In genomic region chr4:39452153-39452859, GRCh38 we compare ENCODE assay signal across 20 cellular contexts. TPM values are rescaled to one million over a fixed set of nuclear protein-coding genes. Genes with fewer than 3 reads are reported as not detected.
DNase-seq lines count a peak whose midpoint lies in the region; ATAC-seq and TF ChIP-seq lines count a peak whose summit lies in the region.
"Had no signal": no experiment of that assay in that cellular context is flagged by ENCODE, and none has a peak within 500 bp of the region (broad histone marks: within the 10 kb centered on the region; RNA-seq: fewer than 3 reads in every experiment).

No MANE protein-coding gene starts in this region.

- H3K36me3 ChIP-seq in CD4-positive, CD25-positive, alpha-beta regulatory T cell (ENCODE audit: control insufficient read depth, insufficient read depth, low read length) = peaks cover 61% of the 10 kb centered on the region
- H3K36me3 ChIP-seq in DND-41 (ENCODE audit: insufficient read depth, low read length) (peaks cover 61% of the 10 kb centered on the region), SK-N-MC (ENCODE audit: insufficient read depth, low read length) (peaks cover 74% of the 10 kb centered on the region)

- H3K4me2 ChIP-seq in DND-41 (ENCODE audit: insufficient read depth, low read length) = no peak overlapping the region

- H4K20me1 ChIP-seq in DND-41 (ENCODE audit: insufficient read depth, low read length) = peaks cover 49% of the 10 kb centered on the region

- H3K27me3 Mint-ChIP-seq in CD4-positive, CD25-positive, alpha-beta regulatory T cell = no peaks in the 10 kb centered on the region
- peaks cover 0 to 6% (median 1%) of the 10 kb centered on the region in 3 donors for H3K27me3 Mint-ChIP-seq in immature natural killer cell (ENCODE audit: low read depth in 3 of 3)

- ATAC-seq in CD4-positive, CD25-positive, alpha-beta regulatory T cell (ENCODE audit: low read depth in 2 of 2) = no peak
- 0 out of 3 replicates have a peak, but pooled peaks have one; percentile 25 for ATAC-seq in DND-41 (ENCODE audit: insufficient read depth, low read depth)
- ATAC-seq: lower lobe of right lung had no signal

- DNase-seq in CD4-positive, CD25-positive, alpha-beta regulatory T cell = no peak
- no peak for DNase-seq in DND-41
- no peak for DNase-seq in SK-N-MC (ENCODE audit: low read depth, low spot score)
- DNase-seq in immature natural killer cell = no peak
- DNase-seq in DMS79 (lab: John Stamatoyannopoulos, UW) = no peak
- no peak for DNase-seq in dorsolateral prefrontal cortex
- DNase-seq in NCI-H748 treated with DMSO at 0.1 percent for 48 hours (lab: John Stamatoyannopoulos, UW) = no peak
- DNase-seq: activated CD4-positive, CD25-positive, alpha-beta regulatory T cell treated with anti-CD3 and anti-CD28 coated beads, Interleukin-2, amount 50 U/mL, for 72 hours; DMS79 treated with DMSO at 0.1 percent for 48 hours; esophagus squamous epithelium; lower lobe of right lung; MG63; NCI-H1694; NCI-H446 treated with DMSO at 0.1 percent for 48 hours; SHP77 had no signal

- H3K36me3 Mint-ChIP-seq in CD4-positive, CD25-positive, alpha-beta regulatory T cell = peaks cover 45% of the 10 kb centered on the region
- H3K36me3 Mint-ChIP-seq in immature natural killer cell = peaks cover 4 to 49% (median 29%) of the 10 kb centered on the region in 3 donors

- H2AFZ ChIP-seq in DND-41 (ENCODE audit: low read depth, low read length) = no peak overlapping the region

- no peaks in the 10 kb centered on the region for H3K9me3 ChIP-seq in CD4-positive, CD25-positive, alpha-beta regulatory T cell (ENCODE audit: control insufficient read depth in 2 of 2, low read length in 2 of 2)
- no peaks in the 10 kb centered on the region for H3K9me3 ChIP-seq in DND-41 (ENCODE audit: insufficient read depth, low read length, severe bottlenecking)
- H3K9me3 ChIP-seq in SK-N-MC (ENCODE audit: low read depth, low read length) = no peaks in the 10 kb centered on the region
- H3K9me3 ChIP-seq: esophagus squamous epithelium, lower lobe of right lung, MG63, prostate gland, tibial nerve had no signal

- H3K27ac Mint-ChIP-seq in CD4-positive, CD25-positive, alpha-beta regulatory T cell = peak overlapping the region in 2 of 3 donors; percentile 3 to 47
- H3K27ac Mint-ChIP-seq in immature natural killer cell = peak overlapping the region in 5 of 6 donors; percentile 45 to 55 (median 51)

- no peaks in the 10 kb centered on the region for H3K9me3 Mint-ChIP-seq in CD4-positive, CD25-positive, alpha-beta regulatory T cell
- no peaks in the 10 kb centered on the region for H3K9me3 Mint-ChIP-seq in immature natural killer cell

- H3K79me2 ChIP-seq in DND-41 (ENCODE audit: insufficient read depth, low read length) = peaks cover 22% of the 10 kb centered on the region

- no peak for TF ChIP-seq CTCF in DND-41 (IDR thresholded peaks at IDR 0.05; ENCODE audit: borderline replicate concordance, extremely low read depth, low read length, poor library complexity, severe bottlenecking)
- no peak for TF ChIP-seq CTCF in dorsolateral prefrontal cortex (IDR thresholded peaks at IDR 0.05 in 54 of 56, conservative IDR thresholded peaks at IDR 0.05 in 2 of 56; ENCODE audit: low read depth in 1 of 56, partially characterized antibody in 56 of 56)

- H3K4me1 Mint-ChIP-seq in CD4-positive, CD25-positive, alpha-beta regulatory T cell = peaks cover 15 to 46% (median 26%) of the 10 kb centered on the region in 4 donors
- H3K4me1 Mint-ChIP-seq in immature natural killer cell = peaks cover 17 to 51% of the 10 kb centered on the region in 2 donors

- H3K4me3 ChIP-seq in CD4-positive, CD25-positive, alpha-beta regulatory T cell (ENCODE audit: low read depth, low read length) = no peak overlapping the region
- no peak overlapping the region for H3K4me3 ChIP-seq in DND-41 (ENCODE audit: low read depth in 1 of 2, low read length in 2 of 2)
- H3K4me3 ChIP-seq in SK-N-MC = no peak overlapping the region
- no peak overlapping the region for H3K4me3 ChIP-seq in dorsolateral prefrontal cortex
- H3K4me3 ChIP-seq: cardiac muscle cell, esophagus squamous epithelium, lower lobe of right lung, MG63, prostate gland, tibial nerve had no signal

- no peak overlapping the region for H3K4me3 Mint-ChIP-seq in CD4-positive, CD25-positive, alpha-beta regulatory T cell
- H3K4me3 Mint-ChIP-seq in immature natural killer cell = no peak overlapping the region

- H3K4me1 ChIP-seq in CD4-positive, CD25-positive, alpha-beta regulatory T cell (ENCODE audit: control insufficient read depth, insufficient read depth, low read length, poor library complexity, severe bottlenecking) = peaks cover 19% of the 10 kb centered on the region
- H3K4me1 ChIP-seq in DND-41 (ENCODE audit: insufficient read depth, low read length) = peaks cover 19% of the 10 kb centered on the region

- H3K9ac ChIP-seq in DND-41 (ENCODE audit: low read depth, low read length) = no peak overlapping the region
- H3K9ac ChIP-seq in SK-N-MC (ENCODE audit: insufficient read length) = no peak overlapping the region

- intact Hi-C loops in dorsolateral prefrontal cortex (cut with DNase I) = loop anchor here (10.0 kb wide), 2 partner anchors 88 to 862 kb away; partner anchors contain the start of gene RFC1 (in 1 of the 2)

- H3K27ac ChIP-seq in CD4-positive, CD25-positive, alpha-beta regulatory T cell (ENCODE audit: insufficient read depth, low read length, poor library complexity, severe bottlenecking) = no peak overlapping the region
- H3K27ac ChIP-seq in DND-41 (ENCODE audit: low read length) (no peak overlapping the region), SK-N-MC (0 out of 2 replicates have a peak overlapping the region, but pooled peaks have one; percentile 2), dorsolateral prefrontal cortex (no peak overlapping the region)
- H3K27ac ChIP-seq: cardiac muscle cell, esophagus squamous epithelium, lower lobe of right lung, prostate gland, tibial nerve had no signal

- H3K27me3 ChIP-seq in CD4-positive, CD25-positive, alpha-beta regulatory T cell (ENCODE audit: control insufficient read depth, insufficient read depth, low read length) = no peaks in the 10 kb centered on the region
- H3K27me3 ChIP-seq in DND-41 (ENCODE audit: insufficient read depth, low read length, poor library complexity) = no peaks in the 10 kb centered on the region
- H3K27me3 ChIP-seq in dorsolateral prefrontal cortex = no peaks in the 10 kb centered on the region
- H3K27me3 ChIP-seq: cardiac muscle cell, esophagus squamous epithelium, MG63, tibial nerve had no signal

RNA-seq across cellular contexts. Expression of gene RPL9, which starts 6.4 kb away (rescaled TPM):
- 1,902 TPM for total RNA-seq in CD4-positive, CD25-positive, alpha-beta regulatory T cell
- polyA plus RNA-seq in CD4-positive, CD25-positive, alpha-beta regulatory T cell = 1,000 to 10,000 TPM; 1,739 to 2,644 (median 2,251) TPM
- 1,000 to 10,000 TPM in 2 of 3 donors, 100 to 1,000 TPM in 1; 864 to 2,045 (median 1,318) TPM for polyA plus RNA-seq in immature natural killer cell
- total RNA-seq in dorsolateral prefrontal cortex = 100 to 1,000 TPM; 295 to 743 (median 520) TPM

RNA-seq across cellular contexts. Expression of gene LIAS, which starts 6.5 kb away (rescaled TPM):
- total RNA-seq in CD4-positive, CD25-positive, alpha-beta regulatory T cell = 12.2 TPM
- polyA plus RNA-seq in CD4-positive, CD25-positive, alpha-beta regulatory T cell = 10 to 100 TPM; 10.6 to 13.6 (median 12.2) TPM
- 10 to 100 TPM in 1 of 3 donors, 1 to 10 TPM in 2; 7.6 to 11.7 (median 7.8) TPM for polyA plus RNA-seq in immature natural killer cell
- total RNA-seq in dorsolateral prefrontal cortex = 10 to 100 TPM; 16.1 to 30.6 (median 22.3) TPM

RNA-seq across cellular contexts. Expression of gene KLB, which starts 45.6 kb away (rescaled TPM):
- total RNA-seq in CD4-positive, CD25-positive, alpha-beta regulatory T cell = not detected
- under 1 TPM in 2 of 4 donors, not detected in 2; 0.06 to 0.07 TPM for polyA plus RNA-seq in CD4-positive, CD25-positive, alpha-beta regulatory T cell
- under 1 TPM in 2 of 3 donors, not detected in 1; 0.07 to 0.11 TPM for polyA plus RNA-seq in immature natural killer cell
- under 1 TPM in 17 of 120 experiments, not detected in 103; 0.07 to 0.19 (median 0.09) TPM for total RNA-seq in dorsolateral prefrontal cortex
- total RNA-seq: cardiac muscle cell; T-helper 2 cell treated with Interferon-gamma antibody and Interleukin-4, amounts not matched to agents 100 ng/mL and 5 ng/mL, for 36 hours had no signal
- polyA plus RNA-seq: BJ had no signal
